ENCODE assay signal across 37 cellular contexts in genomic region chr10:34016541-34016940, GRCh38.
"Had no signal": no experiment of that assay in that cellular context is flagged by ENCODE, and none has a peak within 500 bp of the region (broad histone marks: within the 10 kb centered on the region; RNA-seq: fewer than 3 reads in every experiment).

No MANE protein-coding gene starts in this region.

- H3K4me1 Mint-ChIP-seq: activated B cell treated with CpG ODN at 0.5 μM for 24 hours; activated CD4-positive, alpha-beta T cell treated with anti-CD3 and anti-CD28 coated beads for 36 hours; activated CD8-positive, alpha-beta memory T cell treated with anti-CD3 and anti-CD28 coated beads, Interleukin-2, amount 10 ng/mL, durations not matched to agents 7 days and 5 days; activated naive CD4-positive, alpha-beta T cell treated with anti-CD3 and anti-CD28 coated beads, Interleukin-2, amount 50 U/mL, for 24 hours; activated naive CD8-positive, alpha-beta T cell treated with anti-CD3 and anti-CD28 coated beads for 36 hours; activated naive CD8-positive, alpha-beta T cell treated with anti-CD3 and anti-CD28 coated beads, Interleukin-2, amount 50 U/mL, for 24 hours; central memory CD8-positive, alpha-beta T cell; T-helper 17 cell had no signal

- H3K27me3 Mint-ChIP-seq: activated B cell treated with CpG ODN at 0.5 μM for 24 hours; activated CD4-positive, alpha-beta T cell treated with anti-CD3 and anti-CD28 coated beads, Interleukin-2, amount 10 ng/mL, durations not matched to agents 24 days and 14 days; activated CD8-positive, alpha-beta memory T cell treated with anti-CD3 and anti-CD28 coated beads, Interleukin-2, amount 10 ng/mL, durations not matched to agents 7 days and 5 days; central memory CD8-positive, alpha-beta T cell had no signal

- ATAC-seq: activated CD4-positive, alpha-beta T cell treated with anti-CD3 and anti-CD28 coated beads for 36 hours; activated CD8-positive, alpha-beta memory T cell treated with anti-CD3 and anti-CD28 coated beads, Interleukin-2, amount 10 ng/mL, durations not matched to agents 7 days and 5 days; activated CD8-positive, alpha-beta T cell treated with anti-CD3 and anti-CD28 coated beads, Interleukin-2, amount 10 ng/mL, durations not matched to agents 7 days and 5 days; activated naive CD8-positive, alpha-beta T cell treated with anti-CD3 and anti-CD28 coated beads, Interleukin-2, amount 50 U/mL, for 24 hours; gastroesophageal sphincter; heart right ventricle; T-helper 17 cell had no signal

- H3K27ac ChIP-seq: adrenal gland, brain microvascular endothelial cell, colonic mucosa, epithelial cell of prostate, esophagus squamous epithelium, gastroesophageal sphincter, heart right ventricle, WERI-Rb-1 had no signal

- H3K36me3 ChIP-seq: adrenal gland, brain microvascular endothelial cell, colonic mucosa, esophagus squamous epithelium, gastroesophageal sphincter, heart right ventricle, WERI-Rb-1 had no signal

- H3K4me1 ChIP-seq: adrenal gland, colonic mucosa, esophagus squamous epithelium, gastroesophageal sphincter, heart right ventricle had no signal

- H3K4me3 Mint-ChIP-seq: activated B cell treated with CpG ODN at 0.5 μM for 24 hours; activated CD4-positive, alpha-beta memory T cell treated with anti-CD3 and anti-CD28 coated beads for 36 hours; activated CD4-positive, alpha-beta T cell treated with anti-CD3 and anti-CD28 coated beads for 36 hours; activated CD4-positive, alpha-beta T cell treated with anti-CD3 and anti-CD28 coated beads, Interleukin-2, amount 10 ng/mL, durations not matched to agents 24 days and 14 days; activated CD8-positive, alpha-beta memory T cell treated with anti-CD3 and anti-CD28 coated beads, Interleukin-2, amount 10 ng/mL, durations not matched to agents 7 days and 5 days; activated CD8-positive, alpha-beta T cell treated with anti-CD3 and anti-CD28 coated beads, Interleukin-2, amount 10 ng/mL, durations not matched to agents 7 days and 5 days; activated naive CD4-positive, alpha-beta T cell treated with anti-CD3 and anti-CD28 coated beads for 36 hours; activated naive CD4-positive, alpha-beta T cell treated with anti-CD3 and anti-CD28 coated beads, Interleukin-2, amount 50 U/mL, for 24 hours; activated naive CD8-positive, alpha-beta T cell treated with anti-CD3 and anti-CD28 coated beads for 36 hours; activated naive CD8-positive, alpha-beta T cell treated with anti-CD3 and anti-CD28 coated beads, Interleukin-2, amount 50 U/mL, for 24 hours; activated T-helper 1 cell treated with anti-CD3 and anti-CD28 coated beads, Interleukin-12 subunit alpha, Interleukin-12 subunit beta, Interleukin-2, Interleukin-4 antibody, amounts not matched to agents 30 ng/mL and 10 ng/mL and 1 ng/mL, durations not matched to agents 14 hours and 24 hours and 36 hours; central memory CD8-positive, alpha-beta T cell; T-helper 17 cell; T-helper 2 cell treated with Interferon-gamma antibody and Interleukin-4, amounts not matched to agents 5 μg/mL and 100 μg/mL, for 36 hours had no signal

- H3K9me3 ChIP-seq: adrenal gland, colonic mucosa, esophagus squamous epithelium, gastroesophageal sphincter, heart right ventricle had no signal

- H3K4me3 ChIP-seq: adrenal gland, colonic mucosa, esophagus squamous epithelium, gastroesophageal sphincter, heart right ventricle had no signal

- H3K27me3 ChIP-seq: adrenal gland, brain microvascular endothelial cell, colonic mucosa, esophagus squamous epithelium, gastroesophageal sphincter, heart right ventricle had no signal

- H3K36me3 Mint-ChIP-seq: activated CD4-positive, alpha-beta memory T cell treated with anti-CD3 and anti-CD28 coated beads for 36 hours; activated CD8-positive, alpha-beta memory T cell treated with anti-CD3 and anti-CD28 coated beads, Interleukin-2, amount 10 ng/mL, durations not matched to agents 7 days and 5 days; activated naive CD4-positive, alpha-beta T cell treated with anti-CD3 and anti-CD28 coated beads, Interleukin-2, amount 50 U/mL, for 24 hours; activated naive CD8-positive, alpha-beta T cell treated with anti-CD3 and anti-CD28 coated beads for 36 hours had no signal

- FAIRE-seq: bronchial epithelial cell, endometrium, endothelial cell of umbilical vein had no signal

- H3K27ac Mint-ChIP-seq: activated B cell treated with CpG ODN at 0.5 μM for 24 hours; activated CD4-positive, alpha-beta memory T cell treated with anti-CD3 and anti-CD28 coated beads for 36 hours; activated CD4-positive, alpha-beta T cell treated with anti-CD3 and anti-CD28 coated beads for 36 hours; activated CD4-positive, alpha-beta T cell treated with anti-CD3 and anti-CD28 coated beads, Interleukin-2, amount 10 ng/mL, durations not matched to agents 24 days and 14 days; activated CD8-positive, alpha-beta memory T cell treated with anti-CD3 and anti-CD28 coated beads, Interleukin-2, amount 10 ng/mL, durations not matched to agents 7 days and 5 days; activated CD8-positive, alpha-beta T cell treated with anti-CD3 and anti-CD28 coated beads, Interleukin-2, amount 10 ng/mL, durations not matched to agents 7 days and 5 days; activated naive CD4-positive, alpha-beta T cell treated with anti-CD3 and anti-CD28 coated beads for 36 hours; activated naive CD4-positive, alpha-beta T cell treated with anti-CD3 and anti-CD28 coated beads, Interleukin-2, amount 50 U/mL, for 24 hours; activated naive CD8-positive, alpha-beta T cell treated with anti-CD3 and anti-CD28 coated beads for 36 hours; activated naive CD8-positive, alpha-beta T cell treated with anti-CD3 and anti-CD28 coated beads, Interleukin-2, amount 50 U/mL, for 24 hours; activated T-helper 1 cell treated with anti-CD3 and anti-CD28 coated beads, Interleukin-12 subunit alpha, Interleukin-12 subunit beta, Interleukin-2, Interleukin-4 antibody, amounts not matched to agents 30 ng/mL and 10 ng/mL and 1 ng/mL, durations not matched to agents 14 hours and 24 hours and 36 hours; activated T-helper 2 cell treated with anti-CD3 and anti-CD28 coated beads, Interferon-gamma antibody, Interleukin-2, Interleukin-4, amounts not matched to agents 10 μg/mL and 5 μg/mL and 100 μg/mL, durations not matched to agents 14 hours and 24 hours and 36 hours; T-helper 2 cell treated with Interferon-gamma antibody and Interleukin-4, amounts not matched to agents 5 μg/mL and 100 μg/mL, for 36 hours had no signal

- DNase-seq: activated B cell treated with CpG ODN at 0.5 μM for 24 hours; activated CD4-positive, alpha-beta memory T cell treated with anti-CD3 and anti-CD28 coated beads for 36 hours; activated CD4-positive, alpha-beta T cell treated with anti-CD3 and anti-CD28 coated beads, Interleukin-2, amount 10 ng/mL, durations not matched to agents 24 days and 14 days; activated CD4-positive, CD25-positive, alpha-beta regulatory T cell treated with anti-CD3 and anti-CD28 coated beads, Interleukin-2, amount 50 U/mL, for 72 hours; activated CD8-positive, alpha-beta memory T cell treated with anti-CD3 and anti-CD28 coated beads, Interleukin-2, amount 10 ng/mL, durations not matched to agents 7 days and 5 days; activated CD8-positive, alpha-beta memory T cell treated with anti-CD3 and anti-CD28 coated beads, Interleukin-2, amount 50 U/mL, for 4 hours; activated CD8-positive, alpha-beta T cell treated with anti-CD3 and anti-CD28 coated beads, Interleukin-2, amount 10 ng/mL, durations not matched to agents 7 days and 5 days; activated effector memory CD4-positive, alpha-beta T cell treated with anti-CD3 and anti-CD28 coated beads, Interleukin-2, amount 50 U/mL, for 16 hours; activated naive CD8-positive, alpha-beta T cell treated with anti-CD3 and anti-CD28 coated beads for 36 hours; activated naive CD8-positive, alpha-beta T cell treated with anti-CD3 and anti-CD28 coated beads, Interleukin-2, amount 50 U/mL, for 24 hours; activated T-cell treated with anti-CD3 and anti-CD28 coated beads, Interleukin-2, amount 50 U/mL, for 1 hour; activated T-cell treated with anti-CD3 and anti-CD28 coated beads, Interleukin-2, amount 50 U/mL, for 48 hours; adrenal gland; amygdala; aorta; brain microvascular endothelial cell; colonic mucosa; effector CD8-positive, alpha-beta T cell; esophagus squamous epithelium; foreskin melanocyte; heart right ventricle; T-helper 1 cell; T-helper 17 cell; T1000 had no signal

- H3K9me3 Mint-ChIP-seq: activated CD4-positive, alpha-beta memory T cell treated with anti-CD3 and anti-CD28 coated beads for 36 hours; activated CD4-positive, alpha-beta T cell treated with anti-CD3 and anti-CD28 coated beads, Interleukin-2, amount 10 ng/mL, durations not matched to agents 24 days and 14 days; activated naive CD4-positive, alpha-beta T cell treated with anti-CD3 and anti-CD28 coated beads for 36 hours; activated naive CD4-positive, alpha-beta T cell treated with anti-CD3 and anti-CD28 coated beads, Interleukin-2, amount 50 U/mL, for 24 hours; activated naive CD8-positive, alpha-beta T cell treated with anti-CD3 and anti-CD28 coated beads for 36 hours; activated naive CD8-positive, alpha-beta T cell treated with anti-CD3 and anti-CD28 coated beads, Interleukin-2, amount 50 U/mL, for 24 hours; activated T-helper 1 cell treated with anti-CD3 and anti-CD28 coated beads, Interleukin-12 subunit alpha, Interleukin-12 subunit beta, Interleukin-2, Interleukin-4 antibody, amounts not matched to agents 30 ng/mL and 10 ng/mL and 1 ng/mL, durations not matched to agents 14 hours and 24 hours and 36 hours; activated T-helper 2 cell treated with anti-CD3 and anti-CD28 coated beads, Interferon-gamma antibody, Interleukin-2, Interleukin-4, amounts not matched to agents 10 μg/mL and 5 μg/mL and 100 μg/mL, durations not matched to agents 14 hours and 24 hours and 36 hours; T-helper 2 cell treated with Interferon-gamma antibody and Interleukin-4, amounts not matched to agents 5 μg/mL and 100 μg/mL, for 36 hours had no signal
